In the genomic region with DNA sequence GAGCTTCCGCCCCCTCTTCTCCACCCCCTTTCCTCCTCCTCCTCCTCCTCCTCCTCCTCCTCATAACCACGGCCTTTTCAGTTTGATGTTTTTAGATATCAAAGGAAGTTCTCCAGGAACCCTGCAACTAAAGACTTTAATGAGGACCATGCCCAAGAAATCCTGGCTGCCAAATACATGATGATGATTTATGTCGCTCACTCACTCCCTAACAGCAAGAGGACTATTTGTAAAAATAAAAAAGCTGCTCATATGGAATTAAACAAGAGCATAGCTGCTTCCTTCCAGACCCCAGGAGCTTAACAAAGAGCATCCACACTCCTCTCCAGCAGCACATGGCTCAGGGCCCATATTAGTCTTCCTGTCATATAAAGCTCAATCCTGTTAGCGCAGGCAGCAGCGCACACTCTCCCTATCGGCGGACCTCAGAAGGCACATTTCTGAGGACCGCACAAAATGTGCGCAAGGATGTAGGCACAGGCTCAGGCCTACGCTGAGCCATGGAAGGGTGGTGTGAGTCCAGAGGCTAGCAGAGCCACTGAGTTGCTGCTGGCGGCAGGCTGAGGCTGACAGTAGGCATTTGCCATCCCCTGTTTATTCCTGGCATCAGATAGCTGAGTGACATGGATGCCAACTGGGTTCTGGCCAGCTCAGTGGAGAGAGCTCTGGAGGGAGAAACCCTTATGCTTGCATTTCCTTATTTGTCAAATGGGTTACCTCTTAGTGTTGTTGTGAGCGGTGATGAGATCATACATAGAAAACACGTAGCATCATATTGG, we compare ENCODE assay signal across 1 cellular context.
TF ChIP-seq lines count a peak whose summit lies in the region.

No MANE protein-coding gene starts in this region.

TF ChIP-seq in IMR-90, 13 proteins besides CTCF, POLR2A, EP300 and RAD21 (continued from another document):
- TF ChIP-seq, protein P1, sequence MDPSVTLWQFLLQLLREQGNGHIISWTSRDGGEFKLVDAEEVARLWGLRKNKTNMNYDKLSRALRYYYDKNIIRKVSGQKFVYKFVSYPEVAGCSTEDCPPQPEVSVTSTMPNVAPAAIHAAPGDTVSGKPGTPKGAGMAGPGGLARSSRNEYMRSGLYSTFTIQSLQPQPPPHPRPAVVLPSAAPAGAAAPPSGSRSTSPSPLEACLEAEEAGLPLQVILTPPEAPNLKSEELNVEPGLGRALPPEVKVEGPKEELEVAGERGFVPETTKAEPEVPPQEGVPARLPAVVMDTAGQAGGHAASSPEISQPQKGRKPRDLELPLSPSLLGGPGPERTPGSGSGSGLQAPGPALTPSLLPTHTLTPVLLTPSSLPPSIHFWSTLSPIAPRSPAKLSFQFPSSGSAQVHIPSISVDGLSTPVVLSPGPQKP (IDR thresholded peaks at IDR 0.05; ENCODE audit: borderline replicate concordance, low read depth, low read length) = no peak
- TF ChIP-seq NFE2L2 (IDR thresholded peaks at IDR 0.05; ENCODE audit: low read depth, low read length) (no peak), RFX5 (IDR thresholded peaks at IDR 0.05; ENCODE audit: low read depth, low read length) (no peak), CEBPB (IDR thresholded peaks at IDR 0.05; ENCODE audit: low read depth, low read length) (no peak), MAFK (IDR thresholded peaks at IDR 0.05; ENCODE audit: low read depth, low read length) (no peak)
- TF ChIP-seq, protein P2, sequence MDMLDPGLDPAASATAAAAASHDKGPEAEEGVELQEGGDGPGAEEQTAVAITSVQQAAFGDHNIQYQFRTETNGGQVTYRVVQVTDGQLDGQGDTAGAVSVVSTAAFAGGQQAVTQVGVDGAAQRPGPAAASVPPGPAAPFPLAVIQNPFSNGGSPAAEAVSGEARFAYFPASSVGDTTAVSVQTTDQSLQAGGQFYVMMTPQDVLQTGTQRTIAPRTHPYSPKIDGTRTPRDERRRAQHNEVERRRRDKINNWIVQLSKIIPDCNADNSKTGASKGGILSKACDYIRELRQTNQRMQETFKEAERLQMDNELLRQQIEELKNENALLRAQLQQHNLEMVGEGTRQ (IDR thresholded peaks at IDR 0.05; ENCODE audit: low read depth, low read length) = no peak
TF ChIP-seq in IMR-90: peak in this region for 0.
